Comparison of ENCODE assay signal across 22 cellular contexts in the genomic region with DNA sequence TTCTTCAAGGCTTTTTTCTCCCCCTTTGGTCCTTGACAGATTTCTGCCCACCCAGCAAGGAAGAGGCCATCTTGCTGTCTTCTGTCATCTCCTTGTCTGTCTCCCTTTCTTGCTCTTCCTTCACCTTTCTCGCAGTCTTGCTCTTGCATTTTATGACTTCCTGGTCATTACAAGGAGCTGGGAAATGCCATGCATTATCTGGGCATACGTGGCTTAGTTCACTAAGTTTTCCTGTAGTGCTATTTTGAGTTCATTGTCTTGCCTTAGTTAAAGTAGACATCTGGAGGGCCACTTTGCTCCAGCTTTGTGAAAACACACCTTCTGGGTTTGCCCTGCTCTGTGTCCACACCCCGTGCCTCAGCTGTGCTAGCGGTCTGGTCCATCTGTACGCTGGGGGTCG. TPM values are rescaled to one million over a fixed set of nuclear protein-coding genes. Genes with fewer than 3 reads are reported as not detected.
DNase-seq lines count a peak whose midpoint lies in the region; ATAC-seq and TF ChIP-seq lines count a peak whose summit lies in the region.
"Had no signal": no experiment of that assay in that cellular context is flagged by ENCODE, and none has a peak within 500 bp of the region (broad histone marks: within the 10 kb centered on the region; RNA-seq: fewer than 3 reads in every experiment).

No MANE protein-coding gene starts in this region.

- no peaks in the 10 kb centered on the region for H3K27me3 Mint-ChIP-seq in WTC11 (ENCODE audit: low read depth)
- H3K27me3 Mint-ChIP-seq: memory B cell had no signal

- no peaks in the 10 kb centered on the region for H3K36me3 ChIP-seq in left ventricle myocardium inferior
- no peaks in the 10 kb centered on the region for H3K36me3 ChIP-seq in mucosa of descending colon (ENCODE audit: low read depth)
- H3K36me3 ChIP-seq: BE2C, right atrium auricular region had no signal

- ATAC-seq in Right ventricle myocardium superior (ENCODE audit: poor library complexity): no peak
- no peak for ATAC-seq in WTC11
- peak; percentile 23 for ATAC-seq in mucosa of descending colon
- no peak for ATAC-seq in HG03565 (IDR thresholded peaks at IDR 0.05; ENCODE audit: unreplicated experiment)
- ATAC-seq: HepG2 had no signal

- H3K9me3 Mint-ChIP-seq in WTC11: no peaks in the 10 kb centered on the region

- H3K4me1 Mint-ChIP-seq in WTC11: peaks cover 28% of the 10 kb centered on the region

- no peaks in the 10 kb centered on the region for H3K27me3 ChIP-seq in left ventricle myocardium inferior (ENCODE audit: low read depth)
- H3K27me3 ChIP-seq: BE2C, right atrium auricular region, SJCRH30, upper lobe of left lung had no signal

- H3K9me3 ChIP-seq in left ventricle myocardium inferior (replicated peaks) (no peaks in the 10 kb centered on the region), mucosa of descending colon (no peaks in the 10 kb centered on the region)
- H3K9me3 ChIP-seq: BE2C, right atrium auricular region, SJCRH30, upper lobe of left lung had no signal

- H3K27ac ChIP-seq in left ventricle myocardium inferior (replicated peaks): peak overlapping the region; percentile 93
- peak overlapping the region; percentile 2 for H3K27ac ChIP-seq in substantia nigra (ENCODE audit: low read depth, low read length, poor library complexity, severe bottlenecking)
- H3K27ac ChIP-seq: SJCRH30 had no signal

- DNase-seq in left ventricle myocardium inferior: no peak
- DNase-seq in Right ventricle myocardium superior: no peak
- DNase-seq in WTC11 (ENCODE audit: low spot score): no peak
- DNase-seq in mucosa of descending colon: no peak
- DNase-seq in substantia nigra (lab: John Stamatoyannopoulos, UW): no peak
- no peak for DNase-seq in NOMO-1 treated with DMSO at 0.1 percent for 48 hours (lab: John Stamatoyannopoulos, UW; ENCODE audit: unreplicated experiment)
- no peak for DNase-seq in activated gamma-delta T cell (lab: John Stamatoyannopoulos, UW)
- DNase-seq: activated CD4-positive, alpha-beta T cell treated with anti-CD3 and anti-CD28 coated beads, Interleukin-2, amount 50 U/mL, for 48 hours; activated CD4-positive, CD25-positive, alpha-beta regulatory T cell; activated CD8-positive, alpha-beta memory T cell treated with anti-CD3 and anti-CD28 coated beads, Interleukin-2, amount 50 U/mL, for 4 hours; BE2C; central memory CD4-positive, alpha-beta T cell; Kasumi-1; NCI-H1436; NCI-H345; NCI-H748 treated with DMSO at 0.1 percent for 48 hours; SJCRH30; upper lobe of left lung had no signal

- no peak for TF ChIP-seq CTCF in left ventricle myocardium inferior (IDR thresholded peaks at IDR 0.05; ENCODE audit: borderline replicate concordance)
- no peak for TF ChIP-seq CTCF in WTC11 (IDR thresholded peaks at IDR 0.05)
- TF ChIP-seq CTCF in mucosa of descending colon (IDR thresholded peaks at IDR 0.05): no peak

- H3K4me3 ChIP-seq in left ventricle myocardium inferior (no peak overlapping the region), mucosa of descending colon (no peak overlapping the region)
- H3K4me3 ChIP-seq: right atrium auricular region, SJCRH30, upper lobe of left lung had no signal

- H3K36me3 Mint-ChIP-seq in WTC11: peaks cover 10% of the 10 kb centered on the region

- CTCF ChIA-PET in WTC11 (lab: Charles Lee): interaction anchor here (1.1 kb wide), 1 partner anchor 107 kb away, joined by 3 read pairs; no protein-coding TSS in a partner anchor

- no peak overlapping the region for H3K4me3 Mint-ChIP-seq in WTC11
- H3K4me3 Mint-ChIP-seq: memory B cell had no signal

- H3K4me1 ChIP-seq in left ventricle myocardium inferior: peaks cover 61% of the 10 kb centered on the region
- H3K4me1 ChIP-seq in mucosa of descending colon (ENCODE audit: low read depth): peaks cover 23% of the 10 kb centered on the region
- H3K4me1 ChIP-seq: BE2C, SJCRH30 had no signal

- peak overlapping the region; percentile 37; the same call in 1 of the 2 replicates for H3K27ac Mint-ChIP-seq in WTC11

- POLR2A ChIA-PET in WTC11 (lab: Charles Lee): no interaction called here

- intact Hi-C loops in left ventricle myocardium inferior (cut with micrococcal nuclease) (no loop called here), Right ventricle myocardium superior (cut with DNase I) (no loop called here), mucosa of descending colon (cut with DNase I, micrococcal nuclease) (no loop called here)

TF ChIP-seq in WTC11, 78 proteins besides CTCF, POLR2A, EP300 and RAD21:
- TF ChIP-seq CREM (CRISPR knock-in tag; IDR thresholded peaks at IDR 0.05) (no peak), IRF2 (CRISPR knock-in tag; IDR thresholded peaks at IDR 0.05; ENCODE audit: borderline replicate concordance, low read depth) (no peak)

RNA-seq across cellular contexts. Expression of a gene that starts 59.3 kb away (rescaled TPM):
- total RNA-seq in left ventricle myocardium inferior (35.9 TPM), Right ventricle myocardium superior (49.3 TPM), WTC11 (2021) (43.3 to 47.3 TPM (median 44.3 TPM) in 3 replicates), mucosa of descending colon (10 to 100 TPM; 55.3 to 82.5 (median 62.6) TPM)
